In genomic region chrX:96407043-96407442, GRCh38 we compare ENCODE assay signal across 14 cellular contexts.
DNase-seq lines count a peak whose midpoint lies in the region; ATAC-seq and TF ChIP-seq lines count a peak whose summit lies in the region.
"Had no signal": no experiment of that assay in that cellular context is flagged by ENCODE, and none has a peak within 500 bp of the region (broad histone marks: within the 10 kb centered on the region; RNA-seq: fewer than 3 reads in every experiment).

No MANE protein-coding gene starts in this region.

- peak; percentile 29 for DNase-seq in HCEC 1CT
- peak; percentile 60 for DNase-seq in dermis blood vessel endothelial cell
- DNase-seq in mesothelial cell of epicardium (ENCODE audit: low spot score in 2 of 2, unreplicated experiment in 2 of 2) = peak in 1 of 2 experiments; percentile 42
- no peak for DNase-seq in NCI-H128 (lab: John Stamatoyannopoulos, UW; ENCODE audit: unreplicated experiment)
- DNase-seq in activated CD4-positive, alpha-beta T cell treated with anti-CD3 and anti-CD28 coated beads, Interleukin-2, amount 50 U/mL, for 1 hour = no peak
- no peak for DNase-seq in NCI-H187 (lab: John Stamatoyannopoulos, UW)
- DNase-seq: activated T-cell treated with anti-CD3 and anti-CD28 coated beads, Interleukin-2, amount 50 U/mL, for 1 hour; NCI-H774 had no signal

- peaks cover 51% of the 10 kb centered on the region for H3K4me1 Mint-ChIP-seq in mesothelial cell of epicardium

- H3K4me3 Mint-ChIP-seq in mesothelial cell of epicardium = no peak overlapping the region
- H3K4me3 Mint-ChIP-seq: dendritic cell treated with granulocyte-macrophage colony-stimulating factor and Interleukin-4, amounts not matched to agents 40 ng/mL and 50 ng/mL, for 4 days; T-helper 2 cell treated with Interferon-gamma antibody and Interleukin-4, amounts not matched to agents 5 μg/mL and 100 μg/mL, for 36 hours had no signal

- H3K27ac Mint-ChIP-seq in mesothelial cell of epicardium = peak overlapping the region; percentile 88
- H3K27ac Mint-ChIP-seq: dendritic cell treated with granulocyte-macrophage colony-stimulating factor and Interleukin-4, amounts not matched to agents 40 ng/mL and 50 ng/mL, for 4 days; T-helper 2 cell treated with Interferon-gamma antibody and Interleukin-4, amounts not matched to agents 5 μg/mL and 100 μg/mL, for 36 hours had no signal

- no peaks in the 10 kb centered on the region for H3K36me3 Mint-ChIP-seq in mesothelial cell of epicardium

- ATAC-seq in HG02763 (IDR thresholded peaks at IDR 0.05; ENCODE audit: unreplicated experiment) = no peak

- TF ChIP-seq CTCF in 22Rv1 (IDR thresholded peaks at IDR 0.05) (no peak), mesothelial cell of epicardium (IDR thresholded peaks at IDR 0.05; ENCODE audit: unreplicated experiment) (no peak)

- peaks cover 7% of the 10 kb centered on the region for H3K9me3 Mint-ChIP-seq in mesothelial cell of epicardium
- H3K9me3 Mint-ChIP-seq: dendritic cell treated with granulocyte-macrophage colony-stimulating factor and Interleukin-4, amounts not matched to agents 40 ng/mL and 50 ng/mL, for 4 days; T-helper 2 cell treated with Interferon-gamma antibody and Interleukin-4, amounts not matched to agents 5 μg/mL and 100 μg/mL, for 36 hours had no signal

- no peaks in the 10 kb centered on the region for H3K27me3 Mint-ChIP-seq in mesothelial cell of epicardium (ENCODE audit: low read depth)
- H3K27me3 Mint-ChIP-seq: dendritic cell treated with granulocyte-macrophage colony-stimulating factor and Interleukin-4, amounts not matched to agents 40 ng/mL and 50 ng/mL, for 4 days had no signal

- H3K27ac ChIP-seq in 22Rv1 = peak overlapping the region; percentile 72
- H3K27ac ChIP-seq: BLaER1 treated with 17β-estradiol and CSF1 and Interleukin-3, amounts not matched to agents 10 nM and 100 nM; KMS-11 had no signal

Comparison
In these comparisons a context has a peak if more than half of its experiments do, and no peak if none do; other contexts are left out.
1. DNase-seq: peak in HCEC 1CT (single experiment) and dermis blood vessel endothelial cell (single experiment); none in NCI-H128 (single experiment), activated CD4-positive, alpha-beta T cell treated with anti-CD3 and anti-CD28 coated beads, Interleukin-2, amount 50 U/mL, for 1 hour (single experiment) and NCI-H187 (0 of 2).